ENCODE assay signal across 18 cellular contexts in the genomic region with DNA sequence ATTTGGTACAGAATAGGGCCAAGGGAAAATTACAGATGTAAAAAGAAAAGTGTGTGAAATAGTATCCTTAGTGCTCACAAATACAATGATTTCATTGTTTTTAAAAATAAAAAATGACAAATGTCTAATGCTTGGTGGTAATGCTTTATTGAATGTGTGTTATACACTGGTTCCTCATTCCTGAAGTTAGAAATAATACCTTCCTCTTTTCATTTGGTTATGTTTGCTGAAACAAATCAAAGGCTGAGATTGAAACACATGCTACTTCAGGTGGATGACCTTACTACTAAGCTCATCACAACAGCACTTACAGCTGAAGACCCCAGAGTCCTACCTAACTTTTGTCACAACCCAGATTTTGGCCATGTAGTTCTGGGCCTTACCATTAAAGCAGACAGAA. TPM values are rescaled to one million over a fixed set of nuclear protein-coding genes. Genes with fewer than 3 reads are reported as not detected.
"Had no signal": no experiment of that assay in that cellular context is flagged by ENCODE, and none has a peak within 500 bp of the region (broad histone marks: within the 10 kb centered on the region; RNA-seq: fewer than 3 reads in every experiment).

No MANE protein-coding gene starts in this region.

- H3K36me3 Mint-ChIP-seq: brain, immature natural killer cell, mesothelial cell of epicardium had no signal

- H3K9me3 Mint-ChIP-seq: effector memory CD8-positive, alpha-beta T cell; immature natural killer cell had no signal

- H3K27ac ChIP-seq: esophagus muscularis mucosa, hepatocyte, tibial nerve had no signal

- H3K27me3 ChIP-seq: esophagus muscularis mucosa, hepatocyte, left lung, tibial nerve had no signal

- DNase-seq: activated T-cell treated with anti-CD3 and anti-CD28 coated beads, Interleukin-2, amount 50 U/mL, for 1 hour; aorta; dermis blood vessel endothelial cell; effector memory CD8-positive, alpha-beta T cell; glutamatergic neuron; immature natural killer cell; left lung; stimulated activated CD4-positive, alpha-beta T cell treated with anti-CD3 and anti-CD28 coated beads, Interleukin-4, amount 100 ng/mL, for 24 hours had no signal

- H3K36me3 ChIP-seq: esophagus muscularis mucosa, left lung, tibial nerve had no signal

- H3K4me3 Mint-ChIP-seq: brain; effector memory CD8-positive, alpha-beta T cell; immature natural killer cell; mesothelial cell of epicardium; natural killer cell treated with Interleukin-12 subunit alpha and Interleukin-12 subunit beta and Interleukin-15 and Interleukin-18, amount 100 ng/mL, for 72 hours; stimulated activated naive CD8-positive, alpha-beta T cell treated with anti-CD3 and anti-CD28 coated beads, Interleukin-15, Interleukin-2, amounts not matched to agents 100 ng/mL and 50 ng/mL, for 24 hours had no signal

- ATAC-seq: activated naive CD4-positive, alpha-beta T cell treated with anti-CD3 and anti-CD28 coated beads, Interleukin-2, amount 50 U/mL, for 72 hours; effector memory CD8-positive, alpha-beta T cell; left lung; natural killer cell treated with Interleukin-12 subunit alpha and Interleukin-12 subunit beta and Interleukin-15 and Interleukin-18, amount 100 ng/mL, for 72 hours had no signal

- H2AFZ ChIP-seq: hepatocyte had no signal

- H3K27ac Mint-ChIP-seq: activated naive CD4-positive, alpha-beta T cell treated with anti-CD3 and anti-CD28 coated beads, Interleukin-2, amount 50 U/mL, for 72 hours; brain; effector memory CD8-positive, alpha-beta T cell; immature natural killer cell; mesothelial cell of epicardium; progenitor cell of endocrine pancreas; stimulated activated naive CD8-positive, alpha-beta T cell treated with anti-CD3 and anti-CD28 coated beads, Interleukin-15, Interleukin-2, amounts not matched to agents 100 ng/mL and 50 ng/mL, for 24 hours had no signal

- H3K9me3 ChIP-seq: esophagus muscularis mucosa, left lung, tibial nerve had no signal

- H3K4me1 ChIP-seq: esophagus muscularis mucosa, tibial nerve had no signal

- H3K79me2 ChIP-seq: hepatocyte had no signal

- H3K4me2 ChIP-seq: hepatocyte had no signal

- H3K4me1 Mint-ChIP-seq: brain, mesothelial cell of epicardium had no signal

- H3K4me3 ChIP-seq: esophagus muscularis mucosa, hepatocyte, left lung, tibial nerve had no signal

- H3K27me3 Mint-ChIP-seq: effector memory CD8-positive, alpha-beta T cell; natural killer cell treated with Interleukin-12 subunit alpha and Interleukin-12 subunit beta and Interleukin-15 and Interleukin-18, amount 100 ng/mL, for 72 hours had no signal

RNA-seq across cellular contexts. Expression of gene CCR2, which starts 37.7 kb away (rescaled TPM):
- polyA plus RNA-seq: endothelial cell of umbilical vein, hepatocyte had no signal

RNA-seq across cellular contexts. Expression of gene CCR5, which starts 54.5 kb away (rescaled TPM):
- polyA plus RNA-seq: endothelial cell of umbilical vein, hepatocyte had no signal
